In genomic region chr14:91173221-91173670, GRCh38 we compare ENCODE assay signal across 8 cellular contexts. TPM values are rescaled to one million over a fixed set of nuclear protein-coding genes. Genes with fewer than 3 reads are reported as not detected.
A peak's percentile ranks its signal among the peaks of the same experiment; 100 is the strongest.
DNase-seq lines count a peak whose midpoint lies in the region; ATAC-seq, FAIRE-seq and TF ChIP-seq lines count a peak whose summit lies in the region.

No MANE protein-coding gene starts in this region.

- no peak for ATAC-seq in HG03469 (IDR thresholded peaks at IDR 0.05; ENCODE audit: unreplicated experiment)

- no peak for TF ChIP-seq POLR2A in GM12892 (IDR thresholded peaks at IDR 0.05; ENCODE audit: low read depth, low read length)

- FAIRE-seq in GM12892 (lab: Jason Lieb, UNC) (peak; percentile 77), bronchial epithelial cell (lab: Jason Lieb, UNC) (peak; percentile 28)

- H3K36me3 ChIP-seq in bronchial epithelial cell (ENCODE audit: control insufficient read depth, insufficient read depth, low read length) = peaks cover 4% of the 10 kb centered on the region

- H3K4me3 ChIP-seq in bronchial epithelial cell (ENCODE audit: low read depth, low read length) = no peak overlapping the region

- TF ChIP-seq CTCF in bronchial epithelial cell (IDR thresholded peaks at IDR 0.05; ENCODE audit: insufficient read depth, low read length, severe bottlenecking) = peak; percentile 89

- peak; percentile 72 for DNase-seq in 8988T
- peak; percentile 59 for DNase-seq in GM12892 (ENCODE audit: insufficient read length)
- peak; percentile 76 to 84 for DNase-seq in NCI-H2081 (lab: John Stamatoyannopoulos, UW)
- peak; percentile 59 for DNase-seq in activated CD4-positive, CD25-positive, alpha-beta regulatory T cell treated with anti-CD3 and anti-CD28 coated beads, Interleukin-2, amount 50 U/mL, for 16 hours (ENCODE audit: low read depth, low spot score)
- peak; percentile 64 for DNase-seq in bronchial epithelial cell (ENCODE audit: low read depth)
- DNase-seq in islet precursor cell = peak; percentile 87
- peak; percentile 87 for DNase-seq in stimulated activated CD4-positive, alpha-beta T cell treated with anti-CD3 and anti-CD28 coated beads, Interleukin-15, amount 100 ng/mL, for 24 hours

- no peaks in the 10 kb centered on the region for H3K27me3 ChIP-seq in bronchial epithelial cell (ENCODE audit: control insufficient read depth, insufficient read depth, low read length)

RNA-seq across cellular contexts. Expression of gene DGLUCY, which starts 59.4 kb away (rescaled TPM):
- polyA plus RNA-seq in GM12892 (2012; ENCODE audit: missing spikeins) = 42.7 TPM
- total RNA-seq in bronchial epithelial cell = 7.0 and 8.4 TPM in 2 replicates
